Comparison of ENCODE assay signal across 16 cellular contexts in genomic region chr3:43866529-43867353, GRCh38.
DNase-seq lines count a peak whose midpoint lies in the region; ATAC-seq and TF ChIP-seq lines count a peak whose summit lies in the region.
"Had no signal": no experiment of that assay in that cellular context is flagged by ENCODE, and none has a peak within 500 bp of the region (broad histone marks: within the 10 kb centered on the region; RNA-seq: fewer than 3 reads in every experiment).

No MANE protein-coding gene starts in this region.

- H3K36me3 Mint-ChIP-seq in WTC11, result no peaks in the 10 kb centered on the region
- H3K36me3 Mint-ChIP-seq: activated naive CD8-positive, alpha-beta T cell; naive B cell had no signal

- CTCF ChIA-PET in WTC11 (lab: Charles Lee), result interaction anchor here (2.4 kb wide), 1 partner anchor 11 kb away, joined by 15 read pairs; no protein-coding TSS in a partner anchor

- H3K36me3 ChIP-seq in ACC112 (ENCODE audit: insufficient read depth, low read length) (no peaks in the 10 kb centered on the region), brain microvascular endothelial cell (replicated peaks) (no peaks in the 10 kb centered on the region), hepatocyte (replicated peaks; ENCODE audit: insufficient read depth, low read depth) (no peaks in the 10 kb centered on the region), MG63 (no peaks in the 10 kb centered on the region)
- H3K36me3 ChIP-seq: right lobe of liver, thoracic aorta had no signal

- H3K4me3 Mint-ChIP-seq in WTC11, result no peak overlapping the region
- H3K4me3 Mint-ChIP-seq: activated naive CD8-positive, alpha-beta T cell; naive B cell had no signal

- no peak overlapping the region for H3K27ac Mint-ChIP-seq in WTC11
- H3K27ac Mint-ChIP-seq: activated naive CD8-positive, alpha-beta T cell; naive B cell had no signal

- DNase-seq in HS-27A (ENCODE audit: low read depth), result peak; percentile 97
- DNase-seq in brain microvascular endothelial cell, result peak; percentile 88
- no peak for DNase-seq in hepatocyte (ENCODE audit: low spot score)
- no peak for DNase-seq in MG63
- DNase-seq in activated gamma-delta T cell (lab: John Stamatoyannopoulos, UW), result no peak
- no peak for DNase-seq in WTC11 (ENCODE audit: low spot score)
- DNase-seq: activated CD8-positive, alpha-beta memory T cell treated with anti-CD3 and anti-CD28 coated beads for 24 hours; AML-193; GF-D8; naive B cell; NCI-H2081 treated with DMSO at 0.1 percent for 48 hours; right lobe of liver had no signal

- in situ Hi-C loops in brain microvascular endothelial cell (cut with HindIII; ENCODE audit: low pct_ligation_motif_present, low sequenced_read_pairs), result loop anchor here (25.0 kb wide), 1 partner anchor 104 kb away; no protein-coding TSS in a partner anchor

- H3K9me3 Mint-ChIP-seq in WTC11, result no peaks in the 10 kb centered on the region
- H3K9me3 Mint-ChIP-seq: naive B cell had no signal

- peaks cover 5% of the 10 kb centered on the region; the same call in 1 of the 2 replicates for H3K27me3 Mint-ChIP-seq in WTC11 (ENCODE audit: low read depth)

- TF ChIP-seq CTCF in brain microvascular endothelial cell (IDR thresholded peaks at IDR 0.05; ENCODE audit: low read depth, low read length, missing control alignments), result no peak
- no peak for TF ChIP-seq CTCF in hepatocyte (IDR thresholded peaks at IDR 0.05; ENCODE audit: poor library complexity)
- no peak for TF ChIP-seq CTCF in WTC11 (IDR thresholded peaks at IDR 0.05)

- H2AFZ ChIP-seq in ACC112 (ENCODE audit: low read length, unreplicated experiment), result no peak overlapping the region
- H2AFZ ChIP-seq in hepatocyte, result no peak overlapping the region

- ATAC-seq in GM19035 (IDR thresholded peaks at IDR 0.05; ENCODE audit: unreplicated experiment) (no peak), WTC11 (no peak)
- ATAC-seq: right lobe of liver had no signal

- H3K4me2 ChIP-seq in hepatocyte, result no peak overlapping the region

- no peaks in the 10 kb centered on the region for H3K9me2 ChIP-seq in hepatocyte (replicated peaks; ENCODE audit: insufficient read depth)

- H3K9me3 ChIP-seq in hepatocyte (ENCODE audit: low read depth) (no peaks in the 10 kb centered on the region), MG63 (no peaks in the 10 kb centered on the region)
- H3K9me3 ChIP-seq: right lobe of liver, thoracic aorta had no signal

- H3K4me1 Mint-ChIP-seq in WTC11, result peaks cover 10% of the 10 kb centered on the region
- H3K4me1 Mint-ChIP-seq: naive B cell had no signal

- peaks cover 56% of the 10 kb centered on the region for H3K4me1 ChIP-seq in ACC112 (ENCODE audit: control insufficient read depth, insufficient read depth, low read length, unreplicated experiment)
- peaks cover 41% of the 10 kb centered on the region for H3K4me1 ChIP-seq in hepatocyte (ENCODE audit: insufficient read depth)
- H3K4me1 ChIP-seq: right lobe of liver had no signal

- POLR2A ChIA-PET in WTC11 (lab: Charles Lee), result no interaction called here

- peak overlapping the region; percentile 91 for H3K27ac ChIP-seq in ACC112 (ENCODE audit: low read depth, low read length)
- peak overlapping the region; percentile 22 for H3K27ac ChIP-seq in brain microvascular endothelial cell
- H3K27ac ChIP-seq in hepatocyte, result peak overlapping the region; percentile 70
- H3K27ac ChIP-seq: right lobe of liver had no signal

- H4K20me1 ChIP-seq in hepatocyte (ENCODE audit: insufficient read depth, poor library complexity, severe bottlenecking), result no peaks in the 10 kb centered on the region

- H3K79me2 ChIP-seq in ACC112 (ENCODE audit: control insufficient read depth, insufficient read depth, low read length, unreplicated experiment), result no peaks in the 10 kb centered on the region
- H3K79me2 ChIP-seq in hepatocyte, result no peaks in the 10 kb centered on the region

- 0 out of 2 replicates have a peak overlapping the region, but pooled peaks have one; percentile 0 for H3K4me3 ChIP-seq in ACC112 (ENCODE audit: low read depth, low read length)
- H3K4me3 ChIP-seq in brain microvascular endothelial cell (ENCODE audit: low read depth, low read length), result no peak overlapping the region
- no peak overlapping the region for H3K4me3 ChIP-seq in hepatocyte
- H3K4me3 ChIP-seq in MG63, result no peak overlapping the region
- H3K4me3 ChIP-seq: right lobe of liver, thoracic aorta had no signal

- H3K27me3 ChIP-seq in ACC112 (ENCODE audit: insufficient read depth, low read length) (no peaks in the 10 kb centered on the region), brain microvascular endothelial cell (replicated peaks) (no peaks in the 10 kb centered on the region), hepatocyte (no peaks in the 10 kb centered on the region), MG63 (no peaks in the 10 kb centered on the region)
- H3K27me3 ChIP-seq: right lobe of liver had no signal

- 81% methylated on average over 3 of the region's 3 CpGs for WGBS in hepatocyte (ENCODE audit: low lambda C conversion rate, missing lambda C conversion rate)

TF ChIP-seq in WTC11, 78 proteins besides CTCF, POLR2A, EP300 and RAD21:
- TF ChIP-seq, protein P1, sequence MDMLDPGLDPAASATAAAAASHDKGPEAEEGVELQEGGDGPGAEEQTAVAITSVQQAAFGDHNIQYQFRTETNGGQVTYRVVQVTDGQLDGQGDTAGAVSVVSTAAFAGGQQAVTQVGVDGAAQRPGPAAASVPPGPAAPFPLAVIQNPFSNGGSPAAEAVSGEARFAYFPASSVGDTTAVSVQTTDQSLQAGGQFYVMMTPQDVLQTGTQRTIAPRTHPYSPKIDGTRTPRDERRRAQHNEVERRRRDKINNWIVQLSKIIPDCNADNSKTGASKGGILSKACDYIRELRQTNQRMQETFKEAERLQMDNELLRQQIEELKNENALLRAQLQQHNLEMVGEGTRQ (CRISPR knock-in tag; IDR thresholded peaks at IDR 0.05), result no peak
- TF ChIP-seq TCF7 (CRISPR knock-in tag; IDR thresholded peaks at IDR 0.05; ENCODE audit: low read depth), result no peak
- no peak for TF ChIP-seq SP1 (CRISPR knock-in tag; conservative IDR thresholded peaks at IDR 0.05)
- TF ChIP-seq ESRRA (CRISPR knock-in tag; IDR thresholded peaks at IDR 0.05; ENCODE audit: borderline replicate concordance), result no peak
- TF ChIP-seq SMAD3 (CRISPR knock-in tag; IDR thresholded peaks at IDR 0.05; ENCODE audit: borderline replicate concordance), result no peak
- no peak for TF ChIP-seq RORB (CRISPR knock-in tag; IDR thresholded peaks at IDR 0.05)
- no peak for TF ChIP-seq CREM (CRISPR knock-in tag; IDR thresholded peaks at IDR 0.05)

Comparison
In these comparisons a context has a peak if more than half of its experiments do, and no peak if none do; other contexts are left out.
1. H3K27ac ChIP-seq: peak in every context shown above with its lines; median percentile 91 in ACC112; 70 in hepatocyte; 22 in brain microvascular endothelial cell.
2. DNase-seq: peak in HS-27A (single experiment) and brain microvascular endothelial cell (single experiment); none in hepatocyte (single experiment), MG63 (single experiment), activated gamma-delta T cell (single experiment) and WTC11 (single experiment).